ENCODE assay signal across 1 cellular context in genomic region chr21:39610705-39611104, GRCh38.
TF ChIP-seq lines count a peak whose summit lies in the region.

No MANE protein-coding gene starts in this region.

TF ChIP-seq in HEK293, 187 proteins besides CTCF, POLR2A, EP300 and RAD21 (continued from another document and continues in another):
- TF ChIP-seq, protein P1, sequence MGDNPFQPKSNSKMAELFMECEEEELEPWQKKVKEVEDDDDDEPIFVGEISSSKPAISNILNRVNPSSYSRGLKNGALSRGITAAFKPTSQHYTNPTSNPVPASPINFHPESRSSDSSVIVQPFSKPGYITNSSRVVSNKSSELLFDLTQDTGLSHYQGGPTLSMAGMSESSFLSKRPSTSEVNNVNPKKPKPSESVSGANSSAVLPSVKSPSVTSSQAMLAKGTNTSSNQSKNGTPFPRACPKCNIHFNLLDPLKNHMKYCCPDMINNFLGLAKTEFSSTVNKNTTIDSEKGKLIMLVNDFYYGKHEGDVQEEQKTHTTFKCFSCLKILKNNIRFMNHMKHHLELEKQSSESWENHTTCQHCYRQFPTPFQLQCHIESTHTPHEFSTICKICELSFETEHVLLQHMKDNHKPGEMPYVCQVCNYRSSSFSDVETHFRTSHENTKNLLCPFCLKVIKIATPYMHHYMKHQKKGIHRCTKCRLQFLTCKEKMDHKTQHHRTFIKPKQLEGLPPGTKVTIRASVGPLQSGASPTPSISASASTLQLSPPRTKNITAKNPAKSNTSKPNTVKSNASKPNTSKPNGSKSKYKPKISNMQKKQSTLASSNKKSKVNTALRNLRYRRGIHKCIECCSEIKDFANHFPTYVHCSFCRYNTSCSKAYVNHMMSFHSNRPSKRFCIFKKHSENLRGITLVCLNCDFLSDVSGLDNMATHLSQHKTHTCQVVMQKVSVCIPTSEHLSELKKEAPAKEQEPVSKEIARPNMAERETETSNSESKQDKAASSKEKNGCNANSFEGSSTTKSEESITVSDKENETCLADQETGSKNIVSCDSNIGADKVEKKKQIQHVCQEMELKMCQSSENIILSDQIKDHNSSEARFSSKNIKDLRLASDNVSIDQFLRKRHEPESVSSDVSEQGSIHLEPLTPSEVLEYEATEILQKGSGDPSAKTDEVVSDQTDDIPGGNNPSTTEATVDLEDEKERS (tag by site-specific recombination; IDR thresholded peaks at IDR 0.05) = no peak
- TF ChIP-seq ZNF354C (tag by site-specific recombination; IDR thresholded peaks at IDR 0.05; ENCODE audit: borderline replicate concordance, low read depth) = no peak
- TF ChIP-seq ZNF302 (tag by site-specific recombination; IDR thresholded peaks at IDR 0.05; ENCODE audit: low read depth) = no peak
- no peak for TF ChIP-seq ZNF621 (tag by site-specific recombination; IDR thresholded peaks at IDR 0.05)
- TF ChIP-seq, protein P2, sequence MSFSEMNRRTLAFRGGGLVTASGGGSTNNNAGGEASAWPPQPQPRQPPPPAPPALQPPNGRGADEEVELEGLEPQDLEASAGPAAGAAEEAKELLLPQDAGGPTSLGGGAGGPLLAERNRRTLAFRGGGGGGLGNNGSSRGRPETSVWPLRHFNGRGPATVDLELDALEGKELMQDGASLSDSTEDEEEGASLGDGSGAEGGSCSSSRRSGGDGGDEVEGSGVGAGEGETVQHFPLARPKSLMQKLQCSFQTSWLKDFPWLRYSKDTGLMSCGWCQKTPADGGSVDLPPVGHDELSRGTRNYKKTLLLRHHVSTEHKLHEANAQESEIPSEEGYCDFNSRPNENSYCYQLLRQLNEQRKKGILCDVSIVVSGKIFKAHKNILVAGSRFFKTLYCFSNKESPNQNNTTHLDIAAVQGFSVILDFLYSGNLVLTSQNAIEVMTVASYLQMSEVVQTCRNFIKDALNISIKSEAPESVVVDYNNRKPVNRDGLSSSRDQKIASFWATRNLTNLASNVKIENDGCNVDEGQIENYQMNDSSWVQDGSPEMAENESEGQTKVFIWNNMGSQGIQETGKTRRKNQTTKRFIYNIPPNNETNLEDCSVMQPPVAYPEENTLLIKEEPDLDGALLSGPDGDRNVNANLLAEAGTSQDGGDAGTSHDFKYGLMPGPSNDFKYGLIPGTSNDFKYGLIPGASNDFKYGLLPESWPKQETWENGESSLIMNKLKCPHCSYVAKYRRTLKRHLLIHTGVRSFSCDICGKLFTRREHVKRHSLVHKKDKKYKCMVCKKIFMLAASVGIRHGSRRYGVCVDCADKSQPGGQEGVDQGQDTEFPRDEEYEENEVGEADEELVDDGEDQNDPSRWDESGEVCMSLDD (tag by site-specific recombination; IDR thresholded peaks at IDR 0.05) = no peak
- 0 out of 2 replicates have a peak, but pooled peaks have one; percentile 69 for TF ChIP-seq ZNF423 (tag by site-specific recombination; IDR thresholded peaks at IDR 0.05)
- TF ChIP-seq, protein P3, sequence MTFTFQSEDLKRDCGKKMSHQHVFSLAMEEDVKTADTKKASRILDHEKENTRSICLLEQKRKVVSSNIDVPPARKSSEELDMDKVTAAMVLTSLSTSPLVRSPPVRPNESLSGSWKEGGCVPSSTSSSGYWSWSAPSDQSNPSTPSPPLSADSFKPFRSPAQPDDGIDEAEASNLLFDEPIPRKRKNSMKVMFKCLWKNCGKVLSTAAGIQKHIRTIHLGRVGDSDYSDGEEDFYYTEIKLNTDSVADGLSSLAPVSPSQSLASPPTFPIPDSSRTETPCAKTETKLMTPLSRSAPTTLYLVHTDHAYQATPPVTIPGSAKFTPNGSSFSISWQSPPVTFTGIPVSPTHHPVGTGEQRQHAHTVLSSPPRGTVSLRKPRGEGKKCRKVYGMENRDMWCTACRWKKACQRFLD (tag by site-specific recombination; IDR thresholded peaks at IDR 0.05) = no peak
- TF ChIP-seq ZXDB (tag by site-specific recombination; IDR thresholded peaks at IDR 0.05) = no peak
- no peak for TF ChIP-seq ZNF664 (tag by site-specific recombination; IDR thresholded peaks at IDR 0.05)
- peak; percentile 61 for TF ChIP-seq KLF8 (tag by site-specific recombination; IDR thresholded peaks at IDR 0.05)
- TF ChIP-seq, protein P4, sequence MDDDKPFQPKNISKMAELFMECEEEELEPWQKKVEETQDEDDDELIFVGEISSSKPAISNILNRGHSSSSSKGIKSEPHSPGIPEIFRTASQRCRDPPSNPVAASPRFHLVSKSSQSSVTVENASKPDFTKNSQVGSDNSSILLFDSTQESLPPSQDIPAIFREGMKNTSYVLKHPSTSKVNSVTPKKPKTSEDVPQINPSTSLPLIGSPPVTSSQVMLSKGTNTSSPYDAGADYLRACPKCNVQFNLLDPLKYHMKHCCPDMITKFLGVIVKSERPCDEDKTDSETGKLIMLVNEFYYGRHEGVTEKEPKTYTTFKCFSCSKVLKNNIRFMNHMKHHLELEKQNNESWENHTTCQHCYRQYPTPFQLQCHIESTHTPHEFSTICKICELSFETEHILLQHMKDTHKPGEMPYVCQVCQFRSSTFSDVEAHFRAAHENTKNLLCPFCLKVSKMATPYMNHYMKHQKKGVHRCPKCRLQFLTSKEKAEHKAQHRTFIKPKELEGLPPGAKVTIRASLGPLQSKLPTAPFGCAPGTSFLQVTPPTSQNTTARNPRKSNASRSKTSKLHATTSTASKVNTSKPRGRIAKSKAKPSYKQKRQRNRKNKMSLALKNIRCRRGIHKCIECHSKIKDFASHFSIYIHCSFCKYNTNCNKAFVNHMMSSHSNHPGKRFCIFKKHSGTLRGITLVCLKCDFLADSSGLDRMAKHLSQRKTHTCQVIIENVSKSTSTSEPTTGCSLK (tag by site-specific recombination; IDR thresholded peaks at IDR 0.05) = no peak
- no peak for TF ChIP-seq ZBTB6 (tag by site-specific recombination; IDR thresholded peaks at IDR 0.05)
- peak; percentile 23; the same call in 1 of the 2 replicates for TF ChIP-seq ZNF394 (tag by site-specific recombination; IDR thresholded peaks at IDR 0.05; ENCODE audit: borderline replicate concordance)
- no peak for TF ChIP-seq ZNF768 (tag by site-specific recombination; IDR thresholded peaks at IDR 0.05)
- TF ChIP-seq GLIS1 (tag by site-specific recombination; IDR thresholded peaks at IDR 0.05) = peak; percentile 99
- TF ChIP-seq ZSCAN30 (tag by site-specific recombination; IDR thresholded peaks at IDR 0.05) = no peak
- TF ChIP-seq, protein P5, sequence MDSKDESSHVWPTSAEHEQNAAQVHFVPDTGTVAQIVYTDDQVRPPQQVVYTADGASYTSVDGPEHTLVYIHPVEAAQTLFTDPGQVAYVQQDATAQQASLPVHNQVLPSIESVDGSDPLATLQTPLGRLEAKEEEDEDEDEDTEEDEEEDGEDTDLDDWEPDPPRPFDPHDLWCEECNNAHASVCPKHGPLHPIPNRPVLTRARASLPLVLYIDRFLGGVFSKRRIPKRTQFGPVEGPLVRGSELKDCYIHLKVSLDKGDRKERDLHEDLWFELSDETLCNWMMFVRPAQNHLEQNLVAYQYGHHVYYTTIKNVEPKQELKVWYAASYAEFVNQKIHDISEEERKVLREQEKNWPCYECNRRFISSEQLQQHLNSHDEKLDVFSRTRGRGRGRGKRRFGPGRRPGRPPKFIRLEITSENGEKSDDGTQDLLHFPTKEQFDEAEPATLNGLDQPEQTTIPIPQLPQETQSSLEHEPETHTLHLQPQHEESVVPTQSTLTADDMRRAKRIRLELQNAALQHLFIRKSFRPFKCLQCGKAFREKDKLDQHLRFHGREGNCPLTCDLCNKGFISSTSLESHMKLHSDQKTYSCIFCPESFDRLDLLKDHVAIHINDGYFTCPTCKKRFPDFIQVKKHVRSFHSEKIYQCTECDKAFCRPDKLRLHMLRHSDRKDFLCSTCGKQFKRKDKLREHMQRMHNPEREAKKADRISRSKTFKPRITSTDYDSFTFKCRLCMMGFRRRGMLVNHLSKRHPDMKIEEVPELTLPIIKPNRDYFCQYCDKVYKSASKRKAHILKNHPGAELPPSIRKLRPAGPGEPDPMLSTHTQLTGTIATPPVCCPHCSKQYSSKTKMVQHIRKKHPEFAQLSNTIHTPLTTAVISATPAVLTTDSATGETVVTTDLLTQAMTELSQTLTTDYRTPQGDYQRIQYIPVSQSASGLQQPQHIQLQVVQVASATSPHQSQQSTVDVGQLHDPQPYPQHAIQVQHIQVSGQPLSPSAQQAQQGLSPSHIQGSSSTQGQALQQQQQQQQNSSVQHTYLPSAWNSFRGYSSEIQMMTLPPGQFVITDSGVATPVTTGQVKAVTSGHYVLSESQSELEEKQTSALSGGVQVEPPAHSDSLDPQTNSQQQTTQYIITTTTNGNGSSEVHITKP (tag by site-specific recombination; IDR thresholded peaks at IDR 0.05) = peak; percentile 56
- no peak; the same call in 1 of the 2 replicates for TF ChIP-seq ZNF10 (tag by site-specific recombination; IDR thresholded peaks at IDR 0.05)
- TF ChIP-seq, protein P6, sequence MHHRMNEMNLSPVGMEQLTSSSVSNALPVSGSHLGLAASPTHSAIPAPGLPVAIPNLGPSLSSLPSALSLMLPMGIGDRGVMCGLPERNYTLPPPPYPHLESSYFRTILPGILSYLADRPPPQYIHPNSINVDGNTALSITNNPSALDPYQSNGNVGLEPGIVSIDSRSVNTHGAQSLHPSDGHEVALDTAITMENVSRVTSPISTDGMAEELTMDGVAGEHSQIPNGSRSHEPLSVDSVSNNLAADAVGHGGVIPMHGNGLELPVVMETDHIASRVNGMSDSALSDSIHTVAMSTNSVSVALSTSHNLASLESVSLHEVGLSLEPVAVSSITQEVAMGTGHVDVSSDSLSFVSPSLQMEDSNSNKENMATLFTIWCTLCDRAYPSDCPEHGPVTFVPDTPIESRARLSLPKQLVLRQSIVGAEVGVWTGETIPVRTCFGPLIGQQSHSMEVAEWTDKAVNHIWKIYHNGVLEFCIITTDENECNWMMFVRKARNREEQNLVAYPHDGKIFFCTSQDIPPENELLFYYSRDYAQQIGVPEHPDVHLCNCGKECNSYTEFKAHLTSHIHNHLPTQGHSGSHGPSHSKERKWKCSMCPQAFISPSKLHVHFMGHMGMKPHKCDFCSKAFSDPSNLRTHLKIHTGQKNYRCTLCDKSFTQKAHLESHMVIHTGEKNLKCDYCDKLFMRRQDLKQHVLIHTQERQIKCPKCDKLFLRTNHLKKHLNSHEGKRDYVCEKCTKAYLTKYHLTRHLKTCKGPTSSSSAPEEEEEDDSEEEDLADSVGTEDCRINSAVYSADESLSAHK (tag by site-specific recombination; IDR thresholded peaks at IDR 0.05) = no peak
- no peak for TF ChIP-seq SP2 (tag by site-specific recombination; IDR thresholded peaks at IDR 0.05)
- no peak for TF ChIP-seq SETDB1 (IDR thresholded peaks at IDR 0.05; ENCODE audit: insufficient read length, low read length)
- TF ChIP-seq ZNF132 (tag by site-specific recombination; IDR thresholded peaks at IDR 0.05; ENCODE audit: borderline replicate concordance) = no peak
- 0 out of 2 replicates have a peak, but pooled peaks have one; percentile 42 for TF ChIP-seq ZNF184 (tag by site-specific recombination; IDR thresholded peaks at IDR 0.05)
- no peak for TF ChIP-seq GFI1B (tag by site-specific recombination; IDR thresholded peaks at IDR 0.05)
- TF ChIP-seq ZEB2 (tag by site-specific recombination; IDR thresholded peaks at IDR 0.05) = 0 out of 2 replicates have a peak, but pooled peaks have one; percentile 28
- TF ChIP-seq ZNF324 (tag by site-specific recombination; IDR thresholded peaks at IDR 0.05) = peak; percentile 42; the same call in 1 of the 2 replicates
- TF ChIP-seq ZNF518A (tag by site-specific recombination; conservative IDR thresholded peaks at IDR 0.05; ENCODE audit: low read depth) = 0 out of 2 replicates have a peak, but pooled peaks have one; percentile 29
- no peak for TF ChIP-seq ZNF121 (tag by site-specific recombination; IDR thresholded peaks at IDR 0.05)
- no peak for TF ChIP-seq HOXA7 (CRISPR knock-in tag; IDR thresholded peaks at IDR 0.05; ENCODE audit: borderline replicate concordance)
- TF ChIP-seq ZNF146 (tag by site-specific recombination; IDR thresholded peaks at IDR 0.05) = no peak
- TF ChIP-seq ZNF843 (tag by site-specific recombination; IDR thresholded peaks at IDR 0.05) = no peak
- TF ChIP-seq ZFP69B (tag by site-specific recombination; IDR thresholded peaks at IDR 0.05) = no peak
- 0 out of 2 replicates have a peak, but pooled peaks have one; percentile 32 for TF ChIP-seq ZBTB48 (tag by site-specific recombination; IDR thresholded peaks at IDR 0.05)
- TF ChIP-seq YY1 (tag by site-specific recombination; IDR thresholded peaks at IDR 0.05) = no peak
